Comparison of ENCODE assay signal across 14 cellular contexts in genomic region chrX:129347291-129347690, GRCh38.
DNase-seq lines count a peak whose midpoint lies in the region; ATAC-seq, FAIRE-seq and TF ChIP-seq lines count a peak whose summit lies in the region.
"Had no signal": no experiment of that assay in that cellular context is flagged by ENCODE, and none has a peak within 500 bp of the region (broad histone marks: within the 10 kb centered on the region; RNA-seq: fewer than 3 reads in every experiment).

No MANE protein-coding gene starts in this region.

- no peak overlapping the region for H3K4me2 ChIP-seq in GM12878 (ENCODE audit: control insufficient read depth, insufficient read depth)

- TF ChIP-seq POLR2A in GM12878 (IDR thresholded peaks at IDR 0.05; ENCODE audit: low read depth, low read length), result no peak

- no peak for TF ChIP-seq RAD21 in GM12878 (IDR thresholded peaks at IDR 0.05; ENCODE audit: insufficient read depth, low read depth, low read length)

- WGBS in GM12878 (ENCODE audit: insufficient coverage, insufficient replicate concordance, low lambda C conversion rate, missing lambda C conversion rate), result 14% methylated on average over 2 of the region's 2 CpGs

- peak; percentile 1 for DNase-seq in A673 (ENCODE audit: low spot score)
- no peak for DNase-seq in GM12878 (ENCODE audit: low read depth, low spot score)
- DNase-seq in CD4-positive, alpha-beta T cell, result no peak
- no peak for DNase-seq in DMS 273 treated with DMSO at 0.1 percent for 48 hours (lab: John Stamatoyannopoulos, UW)
- DNase-seq in NK-92 (lab: John Stamatoyannopoulos, UW; ENCODE audit: unreplicated experiment), result no peak
- no peak for DNase-seq in NCI-H69 (lab: John Stamatoyannopoulos, UW)
- DNase-seq: activated CD4-positive, alpha-beta T cell treated with anti-CD3 and anti-CD28 coated beads, Interleukin-2, amount 50 U/mL, for 48 hours; NCI-H446; pancreas; RPMI8226; T-helper 9 cell had no signal

- H3K9me3 ChIP-seq in A673 (ENCODE audit: low read depth, low read length, poor library complexity, severe bottlenecking), result no peaks in the 10 kb centered on the region
- no peaks in the 10 kb centered on the region for H3K9me3 ChIP-seq in GM12878 (replicated peaks; ENCODE audit: control insufficient read depth, insufficient read depth, low read length)
- no peaks in the 10 kb centered on the region for H3K9me3 ChIP-seq in CD4-positive, alpha-beta T cell (ENCODE audit: control insufficient read depth, low read length)
- H3K9me3 ChIP-seq: pancreas had no signal

- in situ Hi-C loops in GM12878 (cut with MboI), result no loop called here

- FAIRE-seq in GM12878 (lab: Jason Lieb, UNC), result no peak
- FAIRE-seq: pancreas had no signal

- H3K36me3 ChIP-seq in A673 (ENCODE audit: insufficient read depth, low read length, poor library complexity, severe bottlenecking) (no peaks in the 10 kb centered on the region), GM12878 (ENCODE audit: control insufficient read depth in 2 of 2, insufficient read depth in 2 of 2, low read length in 1 of 2) (no peaks in the 10 kb centered on the region)
- H3K36me3 ChIP-seq: pancreas had no signal

- CTCF ChIA-PET in A673 (lab: Charles Lee) (no interaction called here), GM12878 (lab: Yijun Ruan, JAX) (interaction anchor here (1.1 kb wide), 1 partner anchor 13 kb away, joined by 3 read pairs; no protein-coding TSS in a partner anchor)
- CTCF ChIA-PET in CD4-positive, alpha-beta T cell (lab: Charles Lee), result no interaction called here

- H3K27me3 ChIP-seq in A673 (replicated peaks; ENCODE audit: insufficient read depth, low read depth, low read length, poor library complexity) (no peaks in the 10 kb centered on the region), GM12878 (replicated peaks in 1 of 2; ENCODE audit: control insufficient read depth in 2 of 2, insufficient read depth in 2 of 2, low read length in 1 of 2) (no peaks in the 10 kb centered on the region)
- H3K27me3 ChIP-seq in CD4-positive, alpha-beta T cell (ENCODE audit: control insufficient read depth, insufficient read depth, low read length), result no peaks in the 10 kb centered on the region
- H3K27me3 ChIP-seq: pancreas had no signal

- intact Hi-C loops in A673 (cut with micrococcal nuclease; ENCODE audit: unreplicated experiment), result no loop called here
- intact Hi-C loops in GM12878 (cut with micrococcal nuclease; ENCODE audit: unreplicated experiment), result no loop called here
- intact Hi-C loops in CD4-positive, alpha-beta T cell (cut with DNase I, micrococcal nuclease), result no loop called here

- SMC1A ChIA-PET in GM12878 (lab: Charles Lee; ENCODE audit: uncharacterized antibody, unreplicated experiment), result interaction anchor here (0.6 kb wide), 1 partner anchor 24 kb away, joined by 3 read pairs; no protein-coding TSS in a partner anchor

- H3K4me3 ChIP-seq in A673 (ENCODE audit: low read depth, low read length, poor library complexity, severe bottlenecking) (no peak overlapping the region), GM12878 (no peak overlapping the region)
- H3K4me3 ChIP-seq: pancreas had no signal

- no peaks in the 10 kb centered on the region for H3K27me3 Mint-ChIP-seq in CD4-positive, alpha-beta T cell

- H3K27ac ChIP-seq in A673 (ENCODE audit: low read depth, low read length, poor library complexity, severe bottlenecking) (no peak overlapping the region), GM12878 (ENCODE audit: control insufficient read depth, insufficient read depth) (no peak overlapping the region)
- H3K27ac ChIP-seq in CD4-positive, alpha-beta T cell (ENCODE audit: low read depth, low read length), result no peak overlapping the region
- H3K27ac ChIP-seq: pancreas had no signal

- no peak overlapping the region for H3K27ac Mint-ChIP-seq in CD4-positive, alpha-beta T cell
- H3K27ac Mint-ChIP-seq: activated T-helper 2 cell treated with anti-CD3 and anti-CD28 coated beads, Interferon-gamma antibody, Interleukin-2, Interleukin-4, amounts not matched to agents 10 μg/mL and 5 μg/mL and 100 μg/mL, durations not matched to agents 14 hours and 24 hours and 36 hours had no signal

- H3K4me1 ChIP-seq in A673 (ENCODE audit: insufficient read depth, low read length, poor library complexity, severe bottlenecking), result no peaks in the 10 kb centered on the region
- H3K4me1 ChIP-seq in GM12878 (ENCODE audit: control insufficient read depth, insufficient read depth, low read length), result no peaks in the 10 kb centered on the region
- H3K4me1 ChIP-seq: pancreas had no signal

- no peak for TF ChIP-seq EP300 in GM12878 (IDR thresholded peaks at IDR 0.05; ENCODE audit: borderline replicate concordance in 1 of 2, control insufficient read depth in 1 of 2, low read depth in 2 of 2, low read length in 2 of 2)

- H2AFZ ChIP-seq in GM12878 (ENCODE audit: control insufficient read depth, low read depth, low read length), result no peak overlapping the region

- H4K20me1 ChIP-seq in GM12878 (ENCODE audit: control insufficient read depth, insufficient read depth), result no peaks in the 10 kb centered on the region

- no peak overlapping the region for H3K4me3 Mint-ChIP-seq in CD4-positive, alpha-beta T cell

- no peak overlapping the region for H3K9ac ChIP-seq in GM12878 (ENCODE audit: control insufficient read depth, insufficient read depth, low read length)

- no peaks in the 10 kb centered on the region for H3K4me1 Mint-ChIP-seq in CD4-positive, alpha-beta T cell (ENCODE audit: low read depth)

- H3K36me3 Mint-ChIP-seq in CD4-positive, alpha-beta T cell (ENCODE audit: low read depth), result peaks cover 7% of the 10 kb centered on the region

- RAD21 ChIA-PET in GM12878 (lab: Charles Lee; ENCODE audit: unreplicated experiment), result no interaction called here

- TF ChIP-seq CTCF in A673 (conservative IDR thresholded peaks at IDR 0.05; ENCODE audit: low read depth, low read length), result peak; percentile 28; the same call in 1 of the 2 replicates
- peak in 2 of 3 experiments; percentile 11 to 17; a peak in 1 of 6 replicates for TF ChIP-seq CTCF in GM12878 (IDR thresholded peaks at IDR 0.05 in 2 of 3, conservative IDR thresholded peaks at IDR 0.05 in 1 of 3; ENCODE audit: control insufficient read depth in 2 of 3, extremely low read depth in 1 of 3, insufficient read depth in 1 of 3, low read depth in 3 of 3, low read length in 3 of 3)
- TF ChIP-seq CTCF in CD4-positive, alpha-beta T cell (IDR thresholded peaks at IDR 0.05), result no peak

- ATAC-seq in GM19351 (IDR thresholded peaks at IDR 0.05; ENCODE audit: unreplicated experiment), result peak; percentile 88
- peak; percentile 62 for ATAC-seq in HG03432 (IDR thresholded peaks at IDR 0.05; ENCODE audit: unreplicated experiment)
- ATAC-seq in GM12878, result peak; percentile 52; the same call in 2 of the 3 replicates
- no peak for ATAC-seq in CD4-positive, alpha-beta T cell (ENCODE audit: poor library complexity)
- ATAC-seq: pancreas had no signal

- POLR2A ChIA-PET in A673 (lab: Charles Lee; ENCODE audit: low non-redundant PET) (no interaction called here), GM12878 (lab: Charles Lee) (no interaction called here)
- POLR2A ChIA-PET in CD4-positive, alpha-beta T cell (lab: Charles Lee), result no interaction called here

- H3K9me3 Mint-ChIP-seq in CD4-positive, alpha-beta T cell, result peaks cover 4% of the 10 kb centered on the region

- BruUV-seq in A673 (replicated peaks; lab: Mats Ljungman, UMichigan), result no TSS peak
- BruUV-seq in GM12878 (replicated peaks; lab: Mats Ljungman, UMichigan), result no TSS peak

- no peaks in the 10 kb centered on the region for H3K79me2 ChIP-seq in GM12878 (ENCODE audit: control insufficient read depth, insufficient read depth, low read length)

TF ChIP-seq in GM12878, 131 proteins besides CTCF, POLR2A, EP300 and RAD21 (continues in another document):
- TF ChIP-seq TCF12 (IDR thresholded peaks at IDR 0.05; ENCODE audit: low read depth, low read length), result no peak
- TF ChIP-seq IKZF1 (conservative IDR thresholded peaks at IDR 0.05), result no peak
- TF ChIP-seq RAD51 (IDR thresholded peaks at IDR 0.05), result no peak
- TF ChIP-seq JUND (IDR thresholded peaks at IDR 0.05; ENCODE audit: low read depth, low read length), result no peak
- no peak for TF ChIP-seq ZSCAN29 (IDR thresholded peaks at IDR 0.05)
- TF ChIP-seq ZNF384 (IDR thresholded peaks at IDR 0.05; ENCODE audit: borderline replicate concordance, low read depth, low read length), result no peak
- no peak for TF ChIP-seq NR2F1 (conservative IDR thresholded peaks at IDR 0.05)
- TF ChIP-seq SPI1 (IDR thresholded peaks at IDR 0.05; ENCODE audit: borderline replicate concordance, insufficient read depth, low read depth, low read length), result no peak
- TF ChIP-seq BMI1 (IDR thresholded peaks at IDR 0.05; ENCODE audit: borderline replicate concordance), result no peak
- no peak for TF ChIP-seq NKRF (conservative IDR thresholded peaks at IDR 0.05)
- TF ChIP-seq FOXM1 (IDR thresholded peaks at IDR 0.05; ENCODE audit: low read depth, low read length), result no peak
- no peak for TF ChIP-seq DPF2 (IDR thresholded peaks at IDR 0.05)
- TF ChIP-seq BHLHE40 (IDR thresholded peaks at IDR 0.05; ENCODE audit: borderline replicate concordance in 1 of 2, low read depth in 2 of 2, low read length in 1 of 2), result no peak
- TF ChIP-seq ZZZ3 (IDR thresholded peaks at IDR 0.05; ENCODE audit: control insufficient read depth, insufficient read length, low read depth), result no peak
- no peak for TF ChIP-seq GABPA (IDR thresholded peaks at IDR 0.05; ENCODE audit: low read depth)
- TF ChIP-seq CREB1 (IDR thresholded peaks at IDR 0.05; ENCODE audit: low read depth), result no peak
- no peak for TF ChIP-seq SRF (IDR thresholded peaks at IDR 0.05; ENCODE audit: low read depth in 2 of 2, low read length in 2 of 2)
- no peak for TF ChIP-seq EED (IDR thresholded peaks at IDR 0.05; ENCODE audit: low read depth)
